10 cellular contexts compared by ENCODE assay signal in genomic region chr1:63317814-63318156, GRCh38. TPM values are rescaled to one million over a fixed set of nuclear protein-coding genes. Genes with fewer than 3 reads are reported as not detected.
DNase-seq lines count a peak whose midpoint lies in the region; ATAC-seq and TF ChIP-seq lines count a peak whose summit lies in the region.
"Had no signal": no experiment of that assay in that cellular context is flagged by ENCODE, and none has a peak within 500 bp of the region (broad histone marks: within the 10 kb centered on the region; RNA-seq: fewer than 3 reads in every experiment).

No MANE protein-coding gene starts in this region.

- H3K4me1 ChIP-seq in CD4-positive, CD25-positive, alpha-beta regulatory T cell (ENCODE audit: control insufficient read depth, insufficient read depth, low read length, poor library complexity, severe bottlenecking): peaks cover 34% of the 10 kb centered on the region
- peaks cover 8 to 17% of the 10 kb centered on the region in 2 donors for H3K4me1 ChIP-seq in ascending aorta

- peaks cover 3 to 33% (median 6%) of the 10 kb centered on the region in 7 donors for H3K9me3 Mint-ChIP-seq in CD4-positive, CD25-positive, alpha-beta regulatory T cell
- H3K9me3 Mint-ChIP-seq in natural killer cell treated with Interleukin-12 subunit alpha and Interleukin-12 subunit beta and Interleukin-15 and Interleukin-18, amount 100 ng/mL, for 72 hours: peaks cover 9% of the 10 kb centered on the region

- H3K27me3 Mint-ChIP-seq in CD4-positive, CD25-positive, alpha-beta regulatory T cell: peaks cover 79% of the 10 kb centered on the region
- H3K27me3 Mint-ChIP-seq in natural killer cell treated with Interleukin-12 subunit alpha and Interleukin-12 subunit beta and Interleukin-15 and Interleukin-18, amount 100 ng/mL, for 72 hours: peaks cover 46 to 76% of the 10 kb centered on the region in 2 donors

- peaks cover 40% of the 10 kb centered on the region for H3K27me3 ChIP-seq in CD4-positive, CD25-positive, alpha-beta regulatory T cell (ENCODE audit: control insufficient read depth, insufficient read depth, low read length)
- peaks cover 64% of the 10 kb centered on the region for H3K27me3 ChIP-seq in HL-60 (ENCODE audit: insufficient read depth, poor library complexity, severe bottlenecking)
- peaks cover 40% of the 10 kb centered on the region for H3K27me3 ChIP-seq in ascending aorta

- H3K4me3 Mint-ChIP-seq in CD4-positive, CD25-positive, alpha-beta regulatory T cell: peak overlapping the region; percentile 68 to 88 (median 68)
- peak overlapping the region; percentile 55 for H3K4me3 Mint-ChIP-seq in natural killer cell treated with Interleukin-12 subunit alpha and Interleukin-12 subunit beta and Interleukin-15 and Interleukin-18, amount 100 ng/mL, for 72 hours

- no peak overlapping the region for H3K4me3 ChIP-seq in CD4-positive, CD25-positive, alpha-beta regulatory T cell (ENCODE audit: low read depth, low read length)
- H3K4me3 ChIP-seq in HL-60 (replicated peaks; ENCODE audit: insufficient read depth, low read length) (peak overlapping the region; percentile 58), ascending aorta (peak overlapping the region; percentile 43 to 54)

- intact Hi-C loops in ascending aorta (cut with DNase I) (no loop called here), posterior vena cava (cut with DNase I) (no loop called here)

- DNase-seq in CD4-positive, CD25-positive, alpha-beta regulatory T cell: no peak
- DNase-seq in HL-60 (ENCODE audit: low read depth in 1 of 2, low spot score in 1 of 2) (no peak), ascending aorta (ENCODE audit: low spot score in 2 of 2) (no peak), posterior vena cava (ENCODE audit: low spot score) (no peak), AML-193 (lab: John Stamatoyannopoulos, UW) (no peak), NCI-H187 (lab: John Stamatoyannopoulos, UW) (no peak)
- no peak for DNase-seq in natural killer cell treated with Interleukin-12 subunit alpha and Interleukin-12 subunit beta and Interleukin-15 and Interleukin-18, amount 100 ng/mL, for 72 hours (ENCODE audit: low spot score)
- DNase-seq: activated effector memory CD4-positive, alpha-beta T cell treated with anti-CD3 and anti-CD28 coated beads, Interleukin-2, amount 50 U/mL, for 16 hours; hypothalamus had no signal

- H3K27ac Mint-ChIP-seq in CD4-positive, CD25-positive, alpha-beta regulatory T cell: no peak overlapping the region
- no peak overlapping the region for H3K27ac Mint-ChIP-seq in natural killer cell treated with Interleukin-12 subunit alpha and Interleukin-12 subunit beta and Interleukin-15 and Interleukin-18, amount 100 ng/mL, for 72 hours

- ATAC-seq in CD4-positive, CD25-positive, alpha-beta regulatory T cell (ENCODE audit: low read depth in 2 of 2): no peak
- ATAC-seq in natural killer cell treated with Interleukin-12 subunit alpha and Interleukin-12 subunit beta and Interleukin-15 and Interleukin-18, amount 100 ng/mL, for 72 hours: no peak
- no peak for ATAC-seq in GM19452 (IDR thresholded peaks at IDR 0.05; ENCODE audit: unreplicated experiment)

- H3K9me3 ChIP-seq in CD4-positive, CD25-positive, alpha-beta regulatory T cell (ENCODE audit: control insufficient read depth in 2 of 2, low read length in 2 of 2): peaks cover 6 to 26% of the 10 kb centered on the region in 2 experiments
- H3K9me3 ChIP-seq in ascending aorta: no peaks in the 10 kb centered on the region

- peaks cover 13 to 47% (median 23%) of the 10 kb centered on the region in 4 donors for H3K4me1 Mint-ChIP-seq in CD4-positive, CD25-positive, alpha-beta regulatory T cell
- H3K4me1 Mint-ChIP-seq in natural killer cell treated with Interleukin-12 subunit alpha and Interleukin-12 subunit beta and Interleukin-15 and Interleukin-18, amount 100 ng/mL, for 72 hours (ENCODE audit: low read depth in 2 of 2): peaks cover 18 to 27% of the 10 kb centered on the region in 2 donors

- H3K36me3 ChIP-seq in CD4-positive, CD25-positive, alpha-beta regulatory T cell (ENCODE audit: control insufficient read depth, insufficient read depth, low read length): no peaks in the 10 kb centered on the region
- H3K36me3 ChIP-seq in ascending aorta: no peaks in the 10 kb centered on the region

- no peak overlapping the region for H3K27ac ChIP-seq in CD4-positive, CD25-positive, alpha-beta regulatory T cell (ENCODE audit: insufficient read depth, low read length, poor library complexity, severe bottlenecking)
- H3K27ac ChIP-seq in HL-60 (replicated peaks) (no peak overlapping the region), ascending aorta (no peak overlapping the region)

- H3K36me3 Mint-ChIP-seq in CD4-positive, CD25-positive, alpha-beta regulatory T cell: peaks cover 10% of the 10 kb centered on the region
- H3K36me3 Mint-ChIP-seq in natural killer cell treated with Interleukin-12 subunit alpha and Interleukin-12 subunit beta and Interleukin-15 and Interleukin-18, amount 100 ng/mL, for 72 hours: peaks cover 20% of the 10 kb centered on the region

- TF ChIP-seq CTCF in HL-60 (IDR thresholded peaks at IDR 0.05; ENCODE audit: insufficient read depth, low read length): no peak
- TF ChIP-seq CTCF in ascending aorta (IDR thresholded peaks at IDR 0.05): no peak

RNA-seq across cellular contexts. Expression of gene FOXD3, which starts 4.6 kb away (rescaled TPM):
- not detected for total RNA-seq in CD4-positive, CD25-positive, alpha-beta regulatory T cell
- polyA plus RNA-seq in CD4-positive, CD25-positive, alpha-beta regulatory T cell: not detected
- total RNA-seq in ascending aorta: not detected
- total RNA-seq in natural killer cell treated with Interleukin-12 subunit alpha and Interleukin-12 subunit beta and Interleukin-15 and Interleukin-18, amount 100 ng/mL, for 72 hours: not detected
- under 1 TPM; 0.14 to 0.19 TPM for total RNA-seq in posterior vena cava

RNA-seq across cellular contexts. Expression of gene ALG6, which starts 49.6 kb away (rescaled TPM):
- 20.0 TPM for total RNA-seq in CD4-positive, CD25-positive, alpha-beta regulatory T cell
- 10 to 100 TPM; 21.1 to 26.7 (median 21.9) TPM for polyA plus RNA-seq in CD4-positive, CD25-positive, alpha-beta regulatory T cell
- 5.7 TPM for total RNA-seq in ascending aorta
- 10 to 100 TPM; 18.3 to 21.3 TPM for total RNA-seq in natural killer cell treated with Interleukin-12 subunit alpha and Interleukin-12 subunit beta and Interleukin-15 and Interleukin-18, amount 100 ng/mL, for 72 hours
- total RNA-seq in posterior vena cava: 1 to 10 TPM; 7.3 to 8.6 TPM
